In the genomic region with DNA sequence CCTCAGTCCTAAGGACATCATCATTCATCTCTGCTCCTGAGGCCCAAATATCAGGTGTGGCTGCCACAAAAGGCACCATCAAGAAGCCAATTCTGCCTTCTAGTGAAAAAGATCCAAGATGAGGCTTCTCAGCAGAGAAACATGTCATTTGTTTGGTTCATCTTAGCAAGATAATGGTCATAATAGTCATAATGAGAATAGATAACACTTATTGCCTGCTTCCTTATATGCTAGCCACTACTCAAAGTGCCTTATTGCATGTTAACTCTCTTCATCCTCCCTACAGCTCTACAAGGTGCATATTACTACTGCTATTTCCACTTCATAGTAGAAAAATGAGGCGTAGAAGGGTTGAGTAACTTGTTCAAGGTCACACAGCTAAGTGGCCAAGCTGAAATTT, we compare ENCODE assay signal across 1 cellular context.
TF ChIP-seq lines count a peak whose summit lies in the region.

No MANE protein-coding gene starts in this region.

TF ChIP-seq in GM23338, 12 proteins besides CTCF, POLR2A, EP300 and RAD21:
- TF ChIP-seq ZNF462 (CRISPR knock-in tag; IDR thresholded peaks at IDR 0.05): no peak
- no peak for TF ChIP-seq POLR2AphosphoS5 (IDR thresholded peaks at IDR 0.05; ENCODE audit: low read depth)
- no peak for TF ChIP-seq ZNF331 (CRISPR knock-in tag; IDR thresholded peaks at IDR 0.05; ENCODE audit: low read depth)
- TF ChIP-seq ZNF114 (CRISPR knock-in tag; IDR thresholded peaks at IDR 0.05): no peak
- TF ChIP-seq, protein P1, sequence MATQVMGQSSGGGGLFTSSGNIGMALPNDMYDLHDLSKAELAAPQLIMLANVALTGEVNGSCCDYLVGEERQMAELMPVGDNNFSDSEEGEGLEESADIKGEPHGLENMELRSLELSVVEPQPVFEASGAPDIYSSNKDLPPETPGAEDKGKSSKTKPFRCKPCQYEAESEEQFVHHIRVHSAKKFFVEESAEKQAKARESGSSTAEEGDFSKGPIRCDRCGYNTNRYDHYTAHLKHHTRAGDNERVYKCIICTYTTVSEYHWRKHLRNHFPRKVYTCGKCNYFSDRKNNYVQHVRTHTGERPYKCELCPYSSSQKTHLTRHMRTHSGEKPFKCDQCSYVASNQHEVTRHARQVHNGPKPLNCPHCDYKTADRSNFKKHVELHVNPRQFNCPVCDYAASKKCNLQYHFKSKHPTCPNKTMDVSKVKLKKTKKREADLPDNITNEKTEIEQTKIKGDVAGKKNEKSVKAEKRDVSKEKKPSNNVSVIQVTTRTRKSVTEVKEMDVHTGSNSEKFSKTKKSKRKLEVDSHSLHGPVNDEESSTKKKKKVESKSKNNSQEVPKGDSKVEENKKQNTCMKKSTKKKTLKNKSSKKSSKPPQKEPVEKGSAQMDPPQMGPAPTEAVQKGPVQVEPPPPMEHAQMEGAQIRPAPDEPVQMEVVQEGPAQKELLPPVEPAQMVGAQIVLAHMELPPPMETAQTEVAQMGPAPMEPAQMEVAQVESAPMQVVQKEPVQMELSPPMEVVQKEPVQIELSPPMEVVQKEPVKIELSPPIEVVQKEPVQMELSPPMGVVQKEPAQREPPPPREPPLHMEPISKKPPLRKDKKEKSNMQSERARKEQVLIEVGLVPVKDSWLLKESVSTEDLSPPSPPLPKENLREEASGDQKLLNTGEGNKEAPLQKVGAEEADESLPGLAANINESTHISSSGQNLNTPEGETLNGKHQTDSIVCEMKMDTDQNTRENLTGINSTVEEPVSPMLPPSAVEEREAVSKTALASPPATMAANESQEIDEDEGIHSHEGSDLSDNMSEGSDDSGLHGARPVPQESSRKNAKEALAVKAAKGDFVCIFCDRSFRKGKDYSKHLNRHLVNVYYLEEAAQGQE (IDR thresholded peaks at IDR 0.05; ENCODE audit: unreplicated experiment): no peak
- TF ChIP-seq STAT1 (IDR thresholded peaks at IDR 0.05; ENCODE audit: unreplicated experiment): no peak
- TF ChIP-seq NANOG (IDR thresholded peaks at IDR 0.05; ENCODE audit: borderline replicate concordance): no peak
- no peak for TF ChIP-seq JUNB (IDR thresholded peaks at IDR 0.05; ENCODE audit: unreplicated experiment)
- no peak for TF ChIP-seq EZH2phosphoT487 (IDR thresholded peaks at IDR 0.05; ENCODE audit: unreplicated experiment)
- TF ChIP-seq, protein P2, sequence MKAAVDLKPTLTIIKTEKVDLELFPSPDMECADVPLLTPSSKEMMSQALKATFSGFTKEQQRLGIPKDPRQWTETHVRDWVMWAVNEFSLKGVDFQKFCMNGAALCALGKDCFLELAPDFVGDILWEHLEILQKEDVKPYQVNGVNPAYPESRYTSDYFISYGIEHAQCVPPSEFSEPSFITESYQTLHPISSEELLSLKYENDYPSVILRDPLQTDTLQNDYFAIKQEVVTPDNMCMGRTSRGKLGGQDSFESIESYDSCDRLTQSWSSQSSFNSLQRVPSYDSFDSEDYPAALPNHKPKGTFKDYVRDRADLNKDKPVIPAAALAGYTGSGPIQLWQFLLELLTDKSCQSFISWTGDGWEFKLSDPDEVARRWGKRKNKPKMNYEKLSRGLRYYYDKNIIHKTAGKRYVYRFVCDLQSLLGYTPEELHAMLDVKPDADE (IDR thresholded peaks at IDR 0.05): no peak
- TF ChIP-seq EZH2 (IDR thresholded peaks at IDR 0.05; ENCODE audit: low read depth, unreplicated experiment): no peak
- no peak for TF ChIP-seq CREB1 (CRISPR knock-in tag; IDR thresholded peaks at IDR 0.05; ENCODE audit: low read depth)
